Comparison of ENCODE assay signal across 15 cellular contexts in genomic region chr14:75811862-75812505, GRCh38.
DNase-seq lines count a peak whose midpoint lies in the region; ATAC-seq and TF ChIP-seq lines count a peak whose summit lies in the region.
"Had no signal": no experiment of that assay in that cellular context is flagged by ENCODE, and none has a peak within 500 bp of the region (broad histone marks: within the 10 kb centered on the region; RNA-seq: fewer than 3 reads in every experiment).

No MANE protein-coding gene starts in this region.

- no peak for TF ChIP-seq POLR2A in GM18505 (IDR thresholded peaks at IDR 0.05; ENCODE audit: borderline replicate concordance, extremely low read depth, insufficient read depth, insufficient read length)

- CTCF ChIA-PET in Caco-2 (lab: Charles Lee): interaction anchor here (1.3 to 2.1 kb wide), 5 partner anchors 10 to 171 kb away, joined by 3 to 9 read pairs (median 5); no protein-coding TSS in a partner anchor
- CTCF ChIA-PET in activated CD4-positive, alpha-beta T cell treated with anti-CD3 and anti-CD28 coated beads for 36 hours (lab: Charles Lee): interaction anchor here (0.6 to 1.0 kb wide), 2 partner anchors 13 to 17 kb away, joined by 3 to 4 read pairs; no protein-coding TSS in a partner anchor

- H3K36me3 ChIP-seq in Caco-2 (ENCODE audit: control insufficient read depth, insufficient read depth, low read length): no peaks in the 10 kb centered on the region; the same call in 1 of the 2 replicates
- peaks cover 5% of the 10 kb centered on the region for H3K36me3 ChIP-seq in OCI-LY3 (replicated peaks; ENCODE audit: low read depth, low read length)
- H3K36me3 ChIP-seq: brain microvascular endothelial cell had no signal

- no peaks in the 10 kb centered on the region for H3K9me3 Mint-ChIP-seq in Caco-2 (ENCODE audit: unreplicated experiment)
- H3K9me3 Mint-ChIP-seq in activated CD4-positive, alpha-beta T cell treated with anti-CD3 and anti-CD28 coated beads for 36 hours (ENCODE audit: low read depth): no peaks in the 10 kb centered on the region
- no peaks in the 10 kb centered on the region for H3K9me3 Mint-ChIP-seq in immature natural killer cell

- ATAC-seq in left colon: peak; percentile 87
- no peak for ATAC-seq in GM18505 (IDR thresholded peaks at IDR 0.05; ENCODE audit: unreplicated experiment)
- ATAC-seq in activated CD4-positive, alpha-beta T cell treated with anti-CD3 and anti-CD28 coated beads for 36 hours: no peak
- no peak for ATAC-seq in GM19467 (IDR thresholded peaks at IDR 0.05; ENCODE audit: unreplicated experiment)
- ATAC-seq: activated CD8-positive, alpha-beta memory T cell treated with anti-CD3 and anti-CD28 coated beads, Interleukin-2, amount 10 ng/mL, durations not matched to agents 7 days and 5 days had no signal

- POLR2A ChIA-PET in Caco-2 (lab: Charles Lee): interaction anchor here (0.5 to 2.2 kb wide), 5 partner anchors 14 to 103 kb away, joined by 4 to 10 read pairs (median 8); no protein-coding TSS in a partner anchor
- POLR2A ChIA-PET in activated CD4-positive, alpha-beta T cell treated with anti-CD3 and anti-CD28 coated beads for 36 hours (lab: Charles Lee): no interaction called here

- H3K4me2 ChIP-seq in OCI-LY3 (ENCODE audit: low read length): peak overlapping the region; percentile 9; the same call in 1 of the 2 replicates
- H3K4me2 ChIP-seq: PC-9 had no signal

- H3K4me3 ChIP-seq in Caco-2 (ENCODE audit: low read depth, low read length): no peak overlapping the region
- no peak overlapping the region for H3K4me3 ChIP-seq in OCI-LY3 (ENCODE audit: low read length)
- H3K4me3 ChIP-seq: PC-9 had no signal

- H3K27ac Mint-ChIP-seq in Caco-2 (ENCODE audit: unreplicated experiment) (peak overlapping the region; percentile 85), immature natural killer cell (peak overlapping the region in 1 of 6 donors; percentile 42)
- H3K27ac Mint-ChIP-seq in activated CD4-positive, alpha-beta T cell treated with anti-CD3 and anti-CD28 coated beads for 36 hours: no peak overlapping the region
- H3K27ac Mint-ChIP-seq: activated CD8-positive, alpha-beta memory T cell treated with anti-CD3 and anti-CD28 coated beads, Interleukin-2, amount 10 ng/mL, durations not matched to agents 7 days and 5 days had no signal

- H3K4me3 Mint-ChIP-seq in Caco-2 (ENCODE audit: unreplicated experiment) (peak overlapping the region; percentile 54), immature natural killer cell (no peak overlapping the region)
- no peak overlapping the region for H3K4me3 Mint-ChIP-seq in activated CD4-positive, alpha-beta T cell treated with anti-CD3 and anti-CD28 coated beads for 36 hours
- H3K4me3 Mint-ChIP-seq: activated CD8-positive, alpha-beta memory T cell treated with anti-CD3 and anti-CD28 coated beads, Interleukin-2, amount 10 ng/mL, durations not matched to agents 7 days and 5 days had no signal

- H3K9me3 ChIP-seq in Caco-2: no peaks in the 10 kb centered on the region
- no peaks in the 10 kb centered on the region for H3K9me3 ChIP-seq in OCI-LY3 (ENCODE audit: insufficient read depth, low read length)

- H3K27me3 ChIP-seq in Caco-2 (replicated peaks; ENCODE audit: control insufficient read depth, insufficient read depth, low read length): no peaks in the 10 kb centered on the region
- H3K27me3 ChIP-seq in OCI-LY3 (ENCODE audit: low read depth, low read length): no peaks in the 10 kb centered on the region
- H3K27me3 ChIP-seq: brain microvascular endothelial cell had no signal

- TF ChIP-seq CTCF in Caco-2 (IDR thresholded peaks at IDR 0.05; ENCODE audit: insufficient read depth in 1 of 2, low read depth in 1 of 2, low read length in 1 of 2, severe bottlenecking in 1 of 2, unreplicated experiment in 1 of 2): no peak
- no peak for TF ChIP-seq CTCF in OCI-LY3 (IDR thresholded peaks at IDR 0.05; ENCODE audit: low read depth, low read length)

- peak; percentile 68 to 69 for DNase-seq in Caco-2
- DNase-seq in NCI-H1105 treated with DMSO at 0.1 percent for 48 hours (lab: John Stamatoyannopoulos, UW): peak; percentile 85
- DNase-seq in left colon: peak in 1 of 2 donors; percentile 31
- DNase-seq in activated CD4-positive, alpha-beta T cell treated with anti-CD3 and anti-CD28 coated beads for 36 hours: no peak
- no peak for DNase-seq in immature natural killer cell
- DNase-seq: activated CD8-positive, alpha-beta memory T cell treated with anti-CD3 and anti-CD28 coated beads, Interleukin-2, amount 10 ng/mL, durations not matched to agents 7 days and 5 days; brain microvascular endothelial cell; Calu3; KBM-7; NCI-H1694 treated with DMSO at 0.1 percent for 48 hours; occipital lobe had no signal

- H3K36me3 Mint-ChIP-seq in Caco-2 (ENCODE audit: insufficient read depth, unreplicated experiment) (peaks cover 7% of the 10 kb centered on the region), immature natural killer cell (peaks cover 11 to 23% (median 15%) of the 10 kb centered on the region in 3 donors)
- peaks cover 11% of the 10 kb centered on the region for H3K36me3 Mint-ChIP-seq in activated CD4-positive, alpha-beta T cell treated with anti-CD3 and anti-CD28 coated beads for 36 hours (ENCODE audit: low read depth)

- H3K4me1 ChIP-seq in Caco-2 (peaks cover 20% of the 10 kb centered on the region), OCI-LY3 (ENCODE audit: low read length) (peaks cover 13% of the 10 kb centered on the region)

- BruUV-seq in Caco-2 (replicated peaks; lab: Mats Ljungman, UMichigan): no TSS peak

- H4K20me1 ChIP-seq in OCI-LY3 (ENCODE audit: insufficient read depth, low read length): no peaks in the 10 kb centered on the region

- H3K4me1 Mint-ChIP-seq in Caco-2 (ENCODE audit: low read depth, unreplicated experiment) (peaks cover 23% of the 10 kb centered on the region), immature natural killer cell (no peaks in the 10 kb centered on the region)
- H3K4me1 Mint-ChIP-seq in activated CD4-positive, alpha-beta T cell treated with anti-CD3 and anti-CD28 coated beads for 36 hours: no peaks in the 10 kb centered on the region
- H3K4me1 Mint-ChIP-seq: activated CD8-positive, alpha-beta memory T cell treated with anti-CD3 and anti-CD28 coated beads, Interleukin-2, amount 10 ng/mL, durations not matched to agents 7 days and 5 days had no signal

- no peak overlapping the region for H3K9ac ChIP-seq in OCI-LY3 (ENCODE audit: low read length)

- no peak overlapping the region for H2AFZ ChIP-seq in OCI-LY3 (ENCODE audit: low read depth, low read length)
- H2AFZ ChIP-seq: PC-9 had no signal

- no peaks in the 10 kb centered on the region for H3K27me3 Mint-ChIP-seq in Caco-2 (ENCODE audit: insufficient read depth, unreplicated experiment)
- no peaks in the 10 kb centered on the region for H3K27me3 Mint-ChIP-seq in activated CD4-positive, alpha-beta T cell treated with anti-CD3 and anti-CD28 coated beads for 36 hours
- H3K27me3 Mint-ChIP-seq in immature natural killer cell (ENCODE audit: low read depth in 3 of 3): peaks cover 0 to 2% (median 2%) of the 10 kb centered on the region in 3 donors
- H3K27me3 Mint-ChIP-seq: activated CD8-positive, alpha-beta memory T cell treated with anti-CD3 and anti-CD28 coated beads, Interleukin-2, amount 10 ng/mL, durations not matched to agents 7 days and 5 days had no signal

- intact Hi-C loops in Caco-2 (cut with micrococcal nuclease; ENCODE audit: unreplicated experiment): loop anchor here (1.0 kb wide), 4 partner anchors 10 to 59 kb away; no protein-coding TSS in a partner anchor
- intact Hi-C loops in left colon (cut with DNase I, micrococcal nuclease): no loop called here
- intact Hi-C loops in activated CD4-positive, alpha-beta T cell treated with anti-CD3 and anti-CD28 coated beads for 36 hours (cut with DNase I, micrococcal nuclease): no loop called here

- no peak overlapping the region for H3K27ac ChIP-seq in OCI-LY3 (ENCODE audit: low read length)
- H3K27ac ChIP-seq: brain microvascular endothelial cell, PC-9 had no signal

- no peaks in the 10 kb centered on the region for H3K79me2 ChIP-seq in OCI-LY3 (ENCODE audit: low read length)

Comparison
In these comparisons a context has a peak if more than half of its experiments do, and no peak if none do; other contexts are left out.
1. DNase-seq: peak in Caco-2 (2 of 2) and NCI-H1105 treated with DMSO at 0.1 percent for 48 hours (single experiment); none in activated CD4-positive, alpha-beta T cell treated with anti-CD3 and anti-CD28 coated beads for 36 hours (single experiment) and immature natural killer cell (0 of 3).